In the genomic region with DNA sequence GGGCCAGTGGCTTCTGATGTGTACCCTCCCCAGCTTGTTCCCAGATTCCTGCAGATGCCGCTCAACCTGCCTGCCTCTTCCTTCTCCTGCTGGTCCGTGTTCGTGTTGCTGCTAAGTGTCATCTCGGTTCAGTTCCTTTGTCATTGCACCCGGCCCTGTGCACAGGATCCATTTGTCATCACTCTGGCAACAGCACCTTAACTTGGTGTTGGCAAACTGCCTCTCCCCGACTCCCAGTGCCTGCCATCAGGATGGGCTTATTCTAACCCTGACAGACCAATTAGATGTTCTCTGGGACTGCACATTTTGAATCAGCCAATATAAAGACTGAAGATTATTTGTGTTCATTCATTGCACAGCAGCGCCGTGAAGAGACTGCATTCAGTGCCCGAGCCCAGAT, we compare ENCODE assay signal across 31 cellular contexts.
"Had no signal": no experiment of that assay in that cellular context is flagged by ENCODE, and none has a peak within 500 bp of the region (broad histone marks: within the 10 kb centered on the region; RNA-seq: fewer than 3 reads in every experiment).

No MANE protein-coding gene starts in this region.

- H3K27ac ChIP-seq: KMS-11, PC-9, RWPE1, SJSA1 had no signal

- H3K27me3 ChIP-seq: MG63, SJSA1 had no signal

- DNase-seq: Karpas-422, KBM-7, MG63, NCI-H1048, NCI-H1092 treated with DMSO at 0.1 percent for 48 hours, NCI-H1105 treated with DMSO at 0.1 percent for 48 hours, NCI-H1417, NCI-H1436, NCI-H146, NCI-H1694, NCI-H187, NCI-H1930, NCI-H2029 treated with DMSO at 0.1 percent for 48 hours, NCI-H2081 treated with DMSO at 0.1 percent for 48 hours, NCI-H2107, NCI-H2171, NCI-H226, NCI-H446 treated with DMSO at 0.1 percent for 48 hours, NCI-H510A, NCI-H524, NCI-H526, NCI-H69, NCI-H748 treated with DMSO at 0.1 percent for 48 hours, PC-9, SHP77 treated with DMSO at 0.1 percent for 48 hours, SK-N-SH, SW 1271 had no signal

- ATAC-seq: Panc1 had no signal

- H3K4me2 ChIP-seq: KMS-11, PC-9, SK-N-SH had no signal

- H3K9me3 ChIP-seq: MG63, SJSA1, SK-N-SH had no signal

- H3K4me3 ChIP-seq: MG63, PC-9, SJSA1 had no signal

- H3K36me3 ChIP-seq: MG63, SJSA1 had no signal

- H2AFZ ChIP-seq: PC-9 had no signal

- H3K9ac ChIP-seq: KMS-11, SK-N-SH had no signal
